8 cellular contexts compared by ENCODE assay signal in the genomic region with DNA sequence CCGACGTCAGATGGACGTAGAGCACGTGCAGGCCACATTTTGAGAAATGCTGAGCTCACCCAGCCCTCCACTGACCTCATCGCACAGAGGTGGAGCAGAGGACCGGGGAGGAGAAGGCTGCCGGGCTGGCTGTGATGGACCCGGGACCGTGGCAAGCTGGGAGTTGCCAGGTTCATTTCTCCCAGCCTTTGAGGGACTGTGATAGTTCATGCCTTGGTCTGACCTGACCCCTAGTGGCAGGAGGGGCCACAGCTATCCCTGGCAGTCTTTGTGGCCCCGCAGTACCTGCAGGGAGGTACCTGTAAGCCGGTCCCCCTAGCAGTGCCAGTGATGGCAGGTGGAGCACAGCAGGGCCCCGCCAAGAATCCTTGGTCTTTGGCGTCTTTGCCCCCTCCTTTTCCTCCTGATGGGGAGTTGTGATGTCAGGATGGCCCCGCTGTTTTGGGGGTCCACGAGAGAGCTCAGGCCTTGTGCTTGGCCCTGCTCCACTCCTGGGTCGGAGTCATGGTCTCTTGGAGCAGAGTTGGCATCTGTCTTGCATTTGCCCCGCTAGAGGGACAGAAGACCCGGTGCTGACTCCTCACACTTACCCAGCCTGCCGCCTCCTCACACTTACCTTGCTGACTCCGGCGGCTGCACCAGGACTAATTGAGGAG. TPM values are rescaled to one million over a fixed set of nuclear protein-coding genes. Genes with fewer than 3 reads are reported as not detected.
DNase-seq lines count a peak whose midpoint lies in the region; ATAC-seq lines count a peak whose summit lies in the region.

No MANE protein-coding gene starts in this region.

- no peaks in the 10 kb centered on the region for H3K9me3 Mint-ChIP-seq in activated CD4-positive, alpha-beta memory T cell treated with anti-CD3 and anti-CD28 coated beads for 36 hours
- no peaks in the 10 kb centered on the region for H3K9me3 Mint-ChIP-seq in effector memory CD8-positive, alpha-beta T cell

- intact Hi-C loops in activated CD4-positive, alpha-beta memory T cell treated with anti-CD3 and anti-CD28 coated beads for 36 hours (cut with micrococcal nuclease): loop anchor here (1.0 to 5.0 kb wide), 3 partner anchors 165 to 226 kb away; no protein-coding TSS in a partner anchor

- no peak overlapping the region for H3K14ac ChIP-seq in mesenchymal stem cell (ENCODE audit: low read length in 2 of 2)

- POLR2A ChIA-PET in activated CD4-positive, alpha-beta memory T cell treated with anti-CD3 and anti-CD28 coated beads for 36 hours (lab: Charles Lee): interaction anchor here (0.6 to 1.1 kb wide), 2 partner anchors 165 to 220 kb away, joined by 3 read pairs; no protein-coding TSS in a partner anchor

- H3K9me3 ChIP-seq in mesenchymal stem cell (ENCODE audit: control insufficient read depth, low read length): no peaks in the 10 kb centered on the region

- H3K36me3 ChIP-seq in mesenchymal stem cell (ENCODE audit: control insufficient read depth in 1 of 2, insufficient read depth in 2 of 2, low read depth in 1 of 2, low read length in 2 of 2): peaks cover 0 to 23% of the 10 kb centered on the region in 2 experiments

- no peak overlapping the region for H3K4me2 ChIP-seq in mesenchymal stem cell (ENCODE audit: low read length, poor library complexity, severe bottlenecking)

- no peak overlapping the region for H4K91ac ChIP-seq in mesenchymal stem cell (ENCODE audit: low read length)

- peak overlapping the region; percentile 16 for H3K9ac ChIP-seq in mesenchymal stem cell (ENCODE audit: low read length)

- H2BK15ac ChIP-seq in mesenchymal stem cell (ENCODE audit: low read depth, poor library complexity, severe bottlenecking): no peak overlapping the region

- DNase-seq in SIG-M5 treated with dmso at 0.1 percent for 504 hours (lab: John Stamatoyannopoulos, UW; ENCODE audit: unreplicated experiment): peak; percentile 53
- DNase-seq in SIG-M5 (lab: John Stamatoyannopoulos, UW): no peak
- DNase-seq in NCI-H345 (lab: John Stamatoyannopoulos, UW): peak; percentile 21
- DNase-seq in activated CD4-positive, alpha-beta memory T cell treated with anti-CD3 and anti-CD28 coated beads for 36 hours: peak; percentile 71
- DNase-seq in effector memory CD8-positive, alpha-beta T cell: peak; percentile 27 to 35 (median 29)
- DNase-seq in mesenchymal stem cell: peak; percentile 43
- DNase-seq in stimulated activated CD8-positive, alpha-beta memory T cell treated with anti-CD3 and anti-CD28 coated beads, Interleukin-4, amount 100 ng/mL, for 1 hour (ENCODE audit: low read depth in 2 of 2, low spot score in 1 of 2): peak; percentile 11 to 17
- DNase-seq in KG1 (lab: John Stamatoyannopoulos, UW): no peak

- no peaks in the 10 kb centered on the region for H3K4me1 ChIP-seq in mesenchymal stem cell (ENCODE audit: control insufficient read depth, insufficient read depth, low read depth, low read length)

- H3K18ac ChIP-seq in mesenchymal stem cell (ENCODE audit: low read depth in 1 of 2, low read length in 2 of 2): no peak overlapping the region

- H3K27me3 ChIP-seq in mesenchymal stem cell (ENCODE audit: control insufficient read depth in 1 of 2, insufficient read depth in 1 of 2, low read length in 2 of 2): peaks cover 0 to 20% of the 10 kb centered on the region in 2 experiments

- H3K27ac ChIP-seq in mesenchymal stem cell (ENCODE audit: low read length, poor library complexity, severe bottlenecking): no peak overlapping the region

- H3K4ac ChIP-seq in mesenchymal stem cell (ENCODE audit: low read depth in 1 of 2, low read length in 2 of 2): no peak overlapping the region

- CTCF ChIA-PET in activated CD4-positive, alpha-beta memory T cell treated with anti-CD3 and anti-CD28 coated beads for 36 hours (lab: Charles Lee): interaction anchor here (0.6 to 4.3 kb wide), 20 partner anchors 19 to 597 kb away, joined by 3 to 87 read pairs (median 4); no protein-coding TSS in a partner anchor

- H3K4me3 ChIP-seq in mesenchymal stem cell (ENCODE audit: insufficient read depth in 1 of 2, low read depth in 1 of 2, low read length in 2 of 2): no peak overlapping the region

- H2BK5ac ChIP-seq in mesenchymal stem cell (ENCODE audit: low read depth, low read length, poor library complexity, severe bottlenecking): no peak overlapping the region

- H3K27ac Mint-ChIP-seq in activated CD4-positive, alpha-beta memory T cell treated with anti-CD3 and anti-CD28 coated beads for 36 hours: no peak overlapping the region
- H3K27ac Mint-ChIP-seq in effector memory CD8-positive, alpha-beta T cell: no peak overlapping the region

- ATAC-seq in effector memory CD8-positive, alpha-beta T cell (replicated peaks): peak; percentile 75

- H3K4me3 Mint-ChIP-seq in activated CD4-positive, alpha-beta memory T cell treated with anti-CD3 and anti-CD28 coated beads for 36 hours: no peak overlapping the region
- H3K4me3 Mint-ChIP-seq in effector memory CD8-positive, alpha-beta T cell: no peak overlapping the region

- no peaks in the 10 kb centered on the region for H3K4me1 Mint-ChIP-seq in activated CD4-positive, alpha-beta memory T cell treated with anti-CD3 and anti-CD28 coated beads for 36 hours (ENCODE audit: low read depth)
- no peaks in the 10 kb centered on the region for H3K4me1 Mint-ChIP-seq in effector memory CD8-positive, alpha-beta T cell (ENCODE audit: low read depth in 2 of 2)

- H2BK120ac ChIP-seq in mesenchymal stem cell (ENCODE audit: low read depth, low read length): no peak overlapping the region

- H2BK12ac ChIP-seq in mesenchymal stem cell (ENCODE audit: low read length in 2 of 2): no peak overlapping the region

- H4K8ac ChIP-seq in mesenchymal stem cell (ENCODE audit: low read length): no peak overlapping the region

- no peak overlapping the region for H2AFZ ChIP-seq in mesenchymal stem cell (ENCODE audit: low read depth, low read length)

- no peak overlapping the region for H3K23ac ChIP-seq in mesenchymal stem cell (ENCODE audit: low read length in 2 of 2)

- H2AK5ac ChIP-seq in mesenchymal stem cell (ENCODE audit: low read length, severe bottlenecking): no peak overlapping the region

- WGBS in mesenchymal stem cell: 69% methylated on average over 19 of the region's 21 CpGs

- H3K79me1 ChIP-seq in mesenchymal stem cell (replicated peaks; ENCODE audit: low read length, poor library complexity, severe bottlenecking): no peaks in the 10 kb centered on the region

- H3K36me3 Mint-ChIP-seq in activated CD4-positive, alpha-beta memory T cell treated with anti-CD3 and anti-CD28 coated beads for 36 hours: peaks cover 2% of the 10 kb centered on the region
- peaks cover 88% of the 10 kb centered on the region for H3K36me3 Mint-ChIP-seq in effector memory CD8-positive, alpha-beta T cell (ENCODE audit: insufficient read depth)

- H3K27me3 Mint-ChIP-seq in activated CD4-positive, alpha-beta memory T cell treated with anti-CD3 and anti-CD28 coated beads for 36 hours: no peaks in the 10 kb centered on the region
- H3K27me3 Mint-ChIP-seq in effector memory CD8-positive, alpha-beta T cell: no peaks in the 10 kb centered on the region

RNA-seq across cellular contexts. Expression of a gene that starts 50.4 kb away (rescaled TPM):
- total RNA-seq in activated CD4-positive, alpha-beta memory T cell treated with anti-CD3 and anti-CD28 coated beads for 36 hours: not detected
- polyA plus RNA-seq in mesenchymal stem cell (2013, experiment 1 of 2): not detected
- polyA plus RNA-seq in mesenchymal stem cell (2013, experiment 2 of 2): not detected

Comparison
In these comparisons a context has a peak if more than half of its experiments do, and no peak if none do; other contexts are left out.
1. DNase-seq: peak in SIG-M5 treated with dmso at 0.1 percent for 504 hours (single experiment), NCI-H345 (single experiment), activated CD4-positive, alpha-beta memory T cell treated with anti-CD3 and anti-CD28 coated beads for 36 hours (single experiment), effector memory CD8-positive, alpha-beta T cell (3 of 3), mesenchymal stem cell (single experiment) and stimulated activated CD8-positive, alpha-beta memory T cell treated with anti-CD3 and anti-CD28 coated beads, Interleukin-4, amount 100 ng/mL, for 1 hour (2 of 2); none in SIG-M5 (single experiment) and KG1 (single experiment).